18 cellular contexts compared by ENCODE assay signal in the genomic region with DNA sequence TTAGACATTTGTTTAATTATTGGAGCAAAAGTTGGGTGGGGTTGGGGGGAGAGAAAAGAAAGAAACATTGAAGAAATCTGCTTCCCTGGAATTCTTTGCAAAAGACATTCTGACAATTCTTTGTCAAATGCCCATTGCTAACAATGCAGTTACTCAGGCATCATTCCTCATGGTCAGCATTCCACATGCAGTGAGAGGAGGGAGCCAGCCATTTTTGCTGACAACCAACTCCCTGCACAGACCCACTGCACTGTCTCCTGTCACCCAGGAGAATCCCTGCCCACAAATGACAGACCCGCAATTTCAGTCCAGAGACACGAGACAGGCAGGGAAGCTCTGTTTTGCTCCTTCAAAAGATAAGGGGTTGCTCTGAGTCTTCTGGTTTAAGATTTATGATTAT.
DNase-seq lines count a peak whose midpoint lies in the region; ATAC-seq lines count a peak whose summit lies in the region.
"Had no signal": no experiment of that assay in that cellular context is flagged by ENCODE, and none has a peak within 500 bp of the region (broad histone marks: within the 10 kb centered on the region; RNA-seq: fewer than 3 reads in every experiment).

No MANE protein-coding gene starts in this region.

- H3K4me1 ChIP-seq in neuron (ENCODE audit: insufficient read depth, low read length), result peaks cover 5% of the 10 kb centered on the region
- H3K4me1 ChIP-seq in GM23248 (ENCODE audit: insufficient read depth), result no peaks in the 10 kb centered on the region
- H3K4me1 ChIP-seq: BLaER1 had no signal

- no peak overlapping the region for H3K4me2 ChIP-seq in GM23248 (ENCODE audit: unreplicated experiment)
- H3K4me2 ChIP-seq: BLaER1 had no signal

- H3K9ac ChIP-seq in GM23248, result no peak overlapping the region
- H3K9ac ChIP-seq: BLaER1 had no signal

- no peak for ATAC-seq in HG02938 (IDR thresholded peaks at IDR 0.05; ENCODE audit: unreplicated experiment)
- ATAC-seq: GM12878, K562 had no signal

- H3K9me2 ChIP-seq in GM23248 (ENCODE audit: insufficient read depth), result peaks cover 4% of the 10 kb centered on the region; the same call in 1 of the 2 replicates

- H3K36me3 ChIP-seq in neuron (ENCODE audit: insufficient read depth, low read length) (no peaks in the 10 kb centered on the region), GM23248 (ENCODE audit: low read depth) (no peaks in the 10 kb centered on the region)
- H3K36me3 ChIP-seq: BLaER1 had no signal

- no peaks in the 10 kb centered on the region for H4K20me1 ChIP-seq in GM23248 (ENCODE audit: insufficient read depth)
- H4K20me1 ChIP-seq: BLaER1 had no signal

- no peaks in the 10 kb centered on the region for H3F3A ChIP-seq in GM23248 (ENCODE audit: insufficient read depth)

- H3K27ac ChIP-seq in GM23248, result no peak overlapping the region
- H3K27ac ChIP-seq: BLaER1 had no signal

- H2AFZ ChIP-seq in neuron (ENCODE audit: low read depth, low read length) (peak overlapping the region; percentile 15), GM23248 (no peak overlapping the region)

- H3K79me2 ChIP-seq in GM23248 (ENCODE audit: insufficient read depth), result no peaks in the 10 kb centered on the region

- H3K4me3 ChIP-seq in neuron (ENCODE audit: low read length), result no peak overlapping the region
- no peak overlapping the region for H3K4me3 ChIP-seq in GM23248
- H3K4me3 ChIP-seq: BLaER1, GM12878, K562 had no signal

- WGBS in GM23248 (ENCODE audit: low coverage in 1 of 2, low lambda C conversion rate in 2 of 2, missing lambda C conversion rate in 2 of 2), 2 experiments, result 18 to 37% methylated on average over 2 of the region's 2 CpGs

- in situ Hi-C loops in GM23248 (cut with MboI), result no loop called here

- H3K27me3 ChIP-seq in neuron (ENCODE audit: insufficient read depth, low read length) (no peaks in the 10 kb centered on the region), GM23248 (replicated peaks; ENCODE audit: insufficient read depth) (0 out of 2 replicates have a peak, but pooled peaks cover 6% of the 10 kb centered on the region)
- H3K27me3 ChIP-seq: BLaER1 had no signal

- DNase-seq in ELF-1 (ENCODE audit: low read depth, low spot score) (peak; percentile 16), amniotic epithelial cell (ENCODE audit: low read depth) (peak; percentile 43), iPS-NIHi7 (ENCODE audit: extremely low spot score) (peak; percentile 24), NCI-H1048 (lab: John Stamatoyannopoulos, UW) (no peak), CD1c-positive myeloid dendritic cell (ENCODE audit: extremely low spot score) (no peak), GM23248 (no peak)
- DNase-seq: CD8-positive, alpha-beta memory T cell; DMS79; MV-4-11; NCI-H1436; NCI-H2029; NCI-H2171 treated with DMSO at 0.1 percent for 48 hours; NCI-H748 treated with DMSO at 0.1 percent for 48 hours had no signal

- H3K9me3 ChIP-seq in neuron (ENCODE audit: low read length), result no peaks in the 10 kb centered on the region
- no peaks in the 10 kb centered on the region for H3K9me3 ChIP-seq in GM23248 (ENCODE audit: low read depth)
- H3K9me3 ChIP-seq: BLaER1 had no signal

Comparison
In these comparisons a context has a peak if more than half of its experiments do, and no peak if none do; other contexts are left out.
1. DNase-seq: peak in ELF-1 (single experiment), amniotic epithelial cell (single experiment) and iPS-NIHi7 (single experiment); none in NCI-H1048 (single experiment), CD1c-positive myeloid dendritic cell (single experiment) and GM23248 (single experiment).